ENCODE assay signal across 10 cellular contexts in the genomic region with DNA sequence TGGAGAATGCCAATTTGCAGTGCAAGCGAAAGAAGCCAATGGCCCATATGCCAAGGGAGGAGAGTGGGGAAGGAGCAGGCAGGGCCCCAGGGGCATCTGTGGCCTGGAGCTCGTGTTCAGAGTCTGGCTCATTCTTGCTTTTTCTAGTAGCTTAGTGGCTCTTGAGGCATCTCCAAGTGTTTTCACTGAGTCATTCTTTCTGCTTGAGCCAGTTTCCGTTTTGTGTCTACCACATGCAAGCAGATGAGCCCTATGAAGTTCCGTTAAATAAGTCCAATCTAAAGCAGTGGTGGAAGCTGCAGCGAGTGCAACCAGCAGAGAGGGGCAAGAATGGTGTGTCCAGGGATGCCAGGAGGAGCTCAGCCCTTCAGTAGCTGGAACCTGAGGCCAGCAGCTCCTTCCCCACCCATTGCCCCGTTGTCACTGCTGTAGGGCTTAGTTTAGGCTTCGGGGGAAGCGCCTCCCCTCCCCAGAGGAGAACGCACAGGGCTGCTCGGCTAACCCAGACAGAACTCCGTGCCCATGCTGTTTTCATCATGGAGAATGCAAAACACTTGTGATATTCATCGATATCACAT. TPM values are rescaled to one million over a fixed set of nuclear protein-coding genes. Genes with fewer than 3 reads are reported as not detected.
DNase-seq lines count a peak whose midpoint lies in the region; ATAC-seq and TF ChIP-seq lines count a peak whose summit lies in the region.
"Had no signal": no experiment of that assay in that cellular context is flagged by ENCODE, and none has a peak within 500 bp of the region (broad histone marks: within the 10 kb centered on the region; RNA-seq: fewer than 3 reads in every experiment).

No MANE protein-coding gene starts in this region.

- no peak for TF ChIP-seq CTCF in choroid plexus epithelial cell (conservative IDR thresholded peaks at IDR 0.05; ENCODE audit: low read depth, low read length)

- DNase-seq in EL (peak; percentile 92), LHCN-M2 (ENCODE audit: low read depth) (peak; percentile 97), choroid plexus epithelial cell (ENCODE audit: low read depth) (peak; percentile 30), pons (ENCODE audit: low spot score) (peak; percentile 5), NCI-H2029 (lab: John Stamatoyannopoulos, UW) (no peak), iPS-NIHi7 (ENCODE audit: extremely low spot score) (no peak)

- no peak for ATAC-seq in GM21515 (IDR thresholded peaks at IDR 0.05; ENCODE audit: unreplicated experiment)
- ATAC-seq: K562 had no signal

- no peak overlapping the region for H3K4me3 ChIP-seq in choroid plexus epithelial cell (ENCODE audit: low read depth, low read length)
- H3K4me3 ChIP-seq: K562 had no signal

RNA-seq across cellular contexts. Expression of a gene that starts 57.4 kb away (rescaled TPM):
- total RNA-seq in LHCN-M2 (2014; rRNA removed), result 41.7 and 45.2 TPM in 2 replicates
- 16.3 TPM for polyA plus RNA-seq in LHCN-M2 (2012)
- total RNA-seq: K562, liver, NCI-H460 had no signal
- polyA plus RNA-seq: K562 had no signal

Comparison
In these comparisons a context has a peak if more than half of its experiments do, and no peak if none do; other contexts are left out.
1. DNase-seq: peak in EL (single experiment), LHCN-M2 (single experiment), choroid plexus epithelial cell (single experiment) and pons (single experiment); none in NCI-H2029 (single experiment) and iPS-NIHi7 (single experiment).